In the genomic region with DNA sequence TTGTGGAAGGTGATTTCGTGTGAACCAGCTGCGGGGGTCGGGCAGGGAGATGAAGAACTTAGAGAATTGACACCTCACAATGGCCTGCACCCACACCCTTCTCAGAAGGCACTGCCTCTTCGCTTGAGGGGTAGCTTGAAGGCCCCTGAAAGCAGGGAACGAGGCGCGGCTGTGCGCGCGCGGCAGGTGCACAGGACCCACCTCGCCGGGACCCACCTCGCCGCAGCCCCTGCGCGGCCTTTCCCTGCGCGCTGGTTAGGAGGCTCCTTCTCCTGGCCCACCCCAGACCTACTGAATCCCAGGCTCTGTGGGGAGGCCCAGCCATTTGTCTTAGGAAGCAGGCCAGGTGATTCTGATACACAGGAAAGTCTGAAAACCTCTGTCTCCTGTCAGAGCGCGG, we compare ENCODE assay signal across 8 cellular contexts. TPM values are rescaled to one million over a fixed set of nuclear protein-coding genes. Genes with fewer than 3 reads are reported as not detected.
"Had no signal": no experiment of that assay in that cellular context is flagged by ENCODE, and none has a peak within 500 bp of the region (broad histone marks: within the 10 kb centered on the region; RNA-seq: fewer than 3 reads in every experiment).

No MANE protein-coding gene starts in this region.

- DNase-seq: GOT3, HFFc6, IMR-90, KG1 had no signal

- H3K4me1 ChIP-seq: HAP-1 had no signal

- H3K36me3 ChIP-seq: HAP-1 had no signal

- H3K4me3 ChIP-seq: HAP-1, K562 had no signal

- H3K9me3 Mint-ChIP-seq: HFFc6 had no signal

- ATAC-seq: HCT116, K562 had no signal

- H3K9me3 ChIP-seq: HAP-1 had no signal

- H3K27ac Mint-ChIP-seq: HFFc6 had no signal

- H3K4me3 Mint-ChIP-seq: HFFc6 had no signal

RNA-seq across cellular contexts. Expression of a gene that starts 46.2 kb away (rescaled TPM):
- total RNA-seq: HT-29 had no signal
- polyA plus RNA-seq: K562 had no signal
